Comparison of ENCODE assay signal across 1 cellular context in genomic region chr22:23514317-23515038, GRCh38.
TF ChIP-seq lines count a peak whose summit lies in the region.

No MANE protein-coding gene starts in this region.

TF ChIP-seq in GM23338, 12 proteins besides CTCF, POLR2A, EP300 and RAD21 (continued from another document):
- TF ChIP-seq STAT1 (IDR thresholded peaks at IDR 0.05; ENCODE audit: unreplicated experiment): no peak
- no peak for TF ChIP-seq POLR2AphosphoS5 (IDR thresholded peaks at IDR 0.05; ENCODE audit: low read depth)
- TF ChIP-seq ZNF462 (CRISPR knock-in tag; IDR thresholded peaks at IDR 0.05): no peak
TF ChIP-seq in GM23338: peak in this region for 0.
